ENCODE assay signal across 1 cellular context in genomic region chr4:188534917-188535316, GRCh38.
TF ChIP-seq lines count a peak whose summit lies in the region.

No MANE protein-coding gene starts in this region.

TF ChIP-seq in HepG2, 621 proteins besides CTCF, POLR2A, EP300 and RAD21 (continued from another document and continues in another):
- TF ChIP-seq BCLAF1 (IDR thresholded peaks at IDR 0.05) (no peak), ZNF629 (CRISPR knock-in tag; conservative IDR thresholded peaks at IDR 0.05) (no peak), XRCC5 (optimal IDR thresholded peaks at IDR 0.05; ENCODE audit: low read length) (no peak), ZBTB7A (CRISPR knock-in tag; IDR thresholded peaks at IDR 0.05) (no peak), CREB1 (IDR thresholded peaks at IDR 0.05) (no peak), CREB1 (CRISPR knock-in tag; IDR thresholded peaks at IDR 0.05) (peak; percentile 77), ZBTB1 (CRISPR knock-in tag; IDR thresholded peaks at IDR 0.05; ENCODE audit: borderline replicate concordance) (no peak), ZNF776 (CRISPR knock-in tag; IDR thresholded peaks at IDR 0.05) (no peak), FLYWCH1 (CRISPR knock-in tag; IDR thresholded peaks at IDR 0.05) (no peak), CBX1 (IDR thresholded peaks at IDR 0.05; ENCODE audit: low read depth) (no peak), ZHX1 (CRISPR knock-in tag; IDR thresholded peaks at IDR 0.05; ENCODE audit: low read depth) (no peak), STAT5B (CRISPR knock-in tag; IDR thresholded peaks at IDR 0.05) (no peak), RFXANK (CRISPR knock-in tag; IDR thresholded peaks at IDR 0.05) (no peak), ZNF292 (CRISPR knock-in tag; IDR thresholded peaks at IDR 0.05; ENCODE audit: borderline replicate concordance, low read depth) (peak; percentile 64; the same call in 1 of the 2 replicates), ZNF354B (CRISPR knock-in tag; IDR thresholded peaks at IDR 0.05) (no peak), SIX4 (CRISPR knock-in tag; IDR thresholded peaks at IDR 0.05) (no peak), ZNF44 (CRISPR knock-in tag; IDR thresholded peaks at IDR 0.05) (no peak), IKZF4 (CRISPR knock-in tag; IDR thresholded peaks at IDR 0.05; ENCODE audit: borderline replicate concordance, low read depth, not compliant biosample characterization) (no peak), THYN1 (CRISPR knock-in tag; IDR thresholded peaks at IDR 0.05; ENCODE audit: borderline replicate concordance, low read depth) (no peak), PPARG (CRISPR knock-in tag; conservative IDR thresholded peaks at IDR 0.05) (peak; percentile 53; the same call in 1 of the 2 replicates), ZNF17 (CRISPR knock-in tag; IDR thresholded peaks at IDR 0.05) (no peak), ZKSCAN8 (CRISPR knock-in tag; IDR thresholded peaks at IDR 0.05; ENCODE audit: borderline replicate concordance) (no peak), EZH2 (conservative IDR thresholded peaks at IDR 0.05; ENCODE audit: low read depth, low read length) (no peak), BRCA1 (CRISPR knock-in tag; IDR thresholded peaks at IDR 0.05) (no peak), IRX3 (CRISPR knock-in tag; IDR thresholded peaks at IDR 0.05; ENCODE audit: borderline replicate concordance, low read depth) (no peak), PRDM10 (CRISPR knock-in tag; IDR thresholded peaks at IDR 0.05; ENCODE audit: low read depth) (no peak), ZBTB26 (CRISPR knock-in tag; IDR thresholded peaks at IDR 0.05; ENCODE audit: borderline replicate concordance) (no peak), JUND (CRISPR knock-in tag; IDR thresholded peaks at IDR 0.05) (no peak), GTF3A (CRISPR knock-in tag; conservative IDR thresholded peaks at IDR 0.05) (no peak), GATAD2A (CRISPR knock-in tag; IDR thresholded peaks at IDR 0.05) (peak; percentile 47; the same call in 1 of the 2 replicates), ZNF749 (CRISPR knock-in tag; IDR thresholded peaks at IDR 0.05; ENCODE audit: borderline replicate concordance) (no peak)
- TF ChIP-seq, protein P1, sequence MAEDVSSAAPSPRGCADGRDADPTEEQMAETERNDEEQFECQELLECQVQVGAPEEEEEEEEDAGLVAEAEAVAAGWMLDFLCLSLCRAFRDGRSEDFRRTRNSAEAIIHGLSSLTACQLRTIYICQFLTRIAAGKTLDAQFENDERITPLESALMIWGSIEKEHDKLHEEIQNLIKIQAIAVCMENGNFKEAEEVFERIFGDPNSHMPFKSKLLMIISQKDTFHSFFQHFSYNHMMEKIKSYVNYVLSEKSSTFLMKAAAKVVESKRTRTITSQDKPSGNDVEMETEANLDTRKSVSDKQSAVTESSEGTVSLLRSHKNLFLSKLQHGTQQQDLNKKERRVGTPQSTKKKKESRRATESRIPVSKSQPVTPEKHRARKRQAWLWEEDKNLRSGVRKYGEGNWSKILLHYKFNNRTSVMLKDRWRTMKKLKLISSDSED (CRISPR knock-in tag; IDR thresholded peaks at IDR 0.05) = no peak
- TF ChIP-seq, protein P2, sequence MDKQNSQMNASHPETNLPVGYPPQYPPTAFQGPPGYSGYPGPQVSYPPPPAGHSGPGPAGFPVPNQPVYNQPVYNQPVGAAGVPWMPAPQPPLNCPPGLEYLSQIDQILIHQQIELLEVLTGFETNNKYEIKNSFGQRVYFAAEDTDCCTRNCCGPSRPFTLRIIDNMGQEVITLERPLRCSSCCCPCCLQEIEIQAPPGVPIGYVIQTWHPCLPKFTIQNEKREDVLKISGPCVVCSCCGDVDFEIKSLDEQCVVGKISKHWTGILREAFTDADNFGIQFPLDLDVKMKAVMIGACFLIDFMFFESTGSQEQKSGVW (CRISPR knock-in tag; IDR thresholded peaks at IDR 0.05; ENCODE audit: borderline replicate concordance) = no peak
- TF ChIP-seq, protein P3, sequence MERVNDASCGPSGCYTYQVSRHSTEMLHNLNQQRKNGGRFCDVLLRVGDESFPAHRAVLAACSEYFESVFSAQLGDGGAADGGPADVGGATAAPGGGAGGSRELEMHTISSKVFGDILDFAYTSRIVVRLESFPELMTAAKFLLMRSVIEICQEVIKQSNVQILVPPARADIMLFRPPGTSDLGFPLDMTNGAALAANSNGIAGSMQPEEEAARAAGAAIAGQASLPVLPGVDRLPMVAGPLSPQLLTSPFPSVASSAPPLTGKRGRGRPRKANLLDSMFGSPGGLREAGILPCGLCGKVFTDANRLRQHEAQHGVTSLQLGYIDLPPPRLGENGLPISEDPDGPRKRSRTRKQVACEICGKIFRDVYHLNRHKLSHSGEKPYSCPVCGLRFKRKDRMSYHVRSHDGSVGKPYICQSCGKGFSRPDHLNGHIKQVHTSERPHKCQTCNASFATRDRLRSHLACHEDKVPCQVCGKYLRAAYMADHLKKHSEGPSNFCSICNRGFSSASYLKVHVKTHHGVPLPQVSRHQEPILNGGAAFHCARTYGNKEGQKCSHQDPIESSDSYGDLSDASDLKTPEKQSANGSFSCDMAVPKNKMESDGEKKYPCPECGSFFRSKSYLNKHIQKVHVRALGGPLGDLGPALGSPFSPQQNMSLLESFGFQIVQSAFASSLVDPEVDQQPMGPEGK (CRISPR knock-in tag; IDR thresholded peaks at IDR 0.05) = no peak
- TF ChIP-seq, protein P4, sequence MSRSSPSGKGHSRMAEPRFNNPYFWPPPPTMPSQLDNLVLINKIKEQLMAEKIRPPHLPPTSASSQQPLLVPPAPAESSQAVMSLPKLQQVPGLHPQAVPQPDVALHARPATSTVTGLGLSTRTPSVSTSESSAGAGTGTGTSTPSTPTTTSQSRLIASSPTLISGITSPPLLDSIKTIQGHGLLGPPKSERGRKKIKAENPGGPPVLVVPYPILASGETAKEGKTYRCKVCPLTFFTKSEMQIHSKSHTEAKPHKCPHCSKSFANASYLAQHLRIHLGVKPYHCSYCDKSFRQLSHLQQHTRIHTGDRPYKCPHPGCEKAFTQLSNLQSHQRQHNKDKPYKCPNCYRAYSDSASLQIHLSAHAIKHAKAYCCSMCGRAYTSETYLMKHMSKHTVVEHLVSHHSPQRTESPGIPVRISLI (CRISPR knock-in tag; IDR thresholded peaks at IDR 0.05; ENCODE audit: borderline replicate concordance) = no peak
- TF ChIP-seq, protein P5, sequence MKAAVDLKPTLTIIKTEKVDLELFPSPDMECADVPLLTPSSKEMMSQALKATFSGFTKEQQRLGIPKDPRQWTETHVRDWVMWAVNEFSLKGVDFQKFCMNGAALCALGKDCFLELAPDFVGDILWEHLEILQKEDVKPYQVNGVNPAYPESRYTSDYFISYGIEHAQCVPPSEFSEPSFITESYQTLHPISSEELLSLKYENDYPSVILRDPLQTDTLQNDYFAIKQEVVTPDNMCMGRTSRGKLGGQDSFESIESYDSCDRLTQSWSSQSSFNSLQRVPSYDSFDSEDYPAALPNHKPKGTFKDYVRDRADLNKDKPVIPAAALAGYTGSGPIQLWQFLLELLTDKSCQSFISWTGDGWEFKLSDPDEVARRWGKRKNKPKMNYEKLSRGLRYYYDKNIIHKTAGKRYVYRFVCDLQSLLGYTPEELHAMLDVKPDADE (CRISPR knock-in tag; IDR thresholded peaks at IDR 0.05) = no peak
- TF ChIP-seq, protein P6, sequence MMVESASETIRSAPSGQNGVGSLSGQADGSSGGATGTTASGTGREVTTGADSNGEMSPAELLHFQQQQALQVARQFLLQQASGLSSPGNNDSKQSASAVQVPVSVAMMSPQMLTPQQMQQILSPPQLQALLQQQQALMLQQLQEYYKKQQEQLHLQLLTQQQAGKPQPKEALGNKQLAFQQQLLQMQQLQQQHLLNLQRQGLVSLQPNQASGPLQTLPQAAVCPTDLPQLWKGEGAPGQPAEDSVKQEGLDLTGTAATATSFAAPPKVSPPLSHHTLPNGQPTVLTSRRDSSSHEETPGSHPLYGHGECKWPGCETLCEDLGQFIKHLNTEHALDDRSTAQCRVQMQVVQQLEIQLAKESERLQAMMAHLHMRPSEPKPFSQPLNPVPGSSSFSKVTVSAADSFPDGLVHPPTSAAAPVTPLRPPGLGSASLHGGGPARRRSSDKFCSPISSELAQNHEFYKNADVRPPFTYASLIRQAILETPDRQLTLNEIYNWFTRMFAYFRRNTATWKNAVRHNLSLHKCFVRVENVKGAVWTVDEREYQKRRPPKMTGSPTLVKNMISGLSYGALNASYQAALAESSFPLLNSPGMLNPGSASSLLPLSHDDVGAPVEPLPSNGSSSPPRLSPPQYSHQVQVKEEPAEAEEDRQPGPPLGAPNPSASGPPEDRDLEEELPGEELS (CRISPR knock-in tag; IDR thresholded peaks at IDR 0.05) = peak; percentile 76
